In genomic region chr7:77702451-77703219, GRCh38 we compare ENCODE assay signal across 13 cellular contexts. TPM values are rescaled to one million over a fixed set of nuclear protein-coding genes. Genes with fewer than 3 reads are reported as not detected.
A peak's percentile ranks its signal among the peaks of the same experiment; 100 is the strongest.
DNase-seq lines count a peak whose midpoint lies in the region; ATAC-seq and TF ChIP-seq lines count a peak whose summit lies in the region.
"Had no signal": no experiment of that assay in that cellular context is flagged by ENCODE, and none has a peak within 500 bp of the region (broad histone marks: within the 10 kb centered on the region; RNA-seq: fewer than 3 reads in every experiment).

No MANE protein-coding gene starts in this region.

- H3K9ac ChIP-seq in OCI-LY3 (ENCODE audit: low read length): no peak overlapping the region

- DNase-seq in activated T-cell treated with anti-CD3 and anti-CD28 coated beads, Interleukin-2, amount 50 U/mL, for 4 hours: no peak
- DNase-seq in activated T-cell treated with anti-CD3 and anti-CD28 coated beads, Interleukin-2, amount 50 U/mL, for 48 hours: no peak
- no peak for DNase-seq in endothelial cell (ENCODE audit: low spot score)
- DNase-seq in stimulated activated effector memory CD8-positive, alpha-beta T cell treated with anti-CD3 and anti-CD28 coated beads, Interleukin-12 subunit alpha, Interleukin-12 subunit beta, amount 100 ng/mL, for 72 hours (ENCODE audit: low spot score in 2 of 2): no peak
- DNase-seq in H4 (ENCODE audit: low spot score): no peak
- no peak for DNase-seq in tibial artery
- DNase-seq: activated gamma-delta T cell treated with Interleukin-2 at 50 U/mL for 16 hours, NCI-H1694 treated with DMSO at 0.1 percent for 48 hours, NCI-H748 treated with DMSO at 0.1 percent for 48 hours, ovary, Right ventricle myocardium superior had no signal

- no peak for TF ChIP-seq CTCF in OCI-LY3 (IDR thresholded peaks at IDR 0.05; ENCODE audit: low read depth, low read length)
- no peak for TF ChIP-seq CTCF in endothelial cell (IDR thresholded peaks at IDR 0.05; ENCODE audit: unreplicated experiment)
- TF ChIP-seq CTCF in tibial artery (IDR thresholded peaks at IDR 0.05): no peak

- no peaks in the 10 kb centered on the region for H3K9me3 Mint-ChIP-seq in activated T-cell treated with anti-CD3 and anti-CD28 coated beads, Interleukin-2, amount 50 U/mL, for 4 hours
- H3K9me3 Mint-ChIP-seq in endothelial cell (ENCODE audit: unreplicated experiment): no peaks in the 10 kb centered on the region
- no peaks in the 10 kb centered on the region for H3K9me3 Mint-ChIP-seq in stimulated activated effector memory CD8-positive, alpha-beta T cell treated with anti-CD3 and anti-CD28 coated beads, Interleukin-12 subunit alpha, Interleukin-12 subunit beta, amount 100 ng/mL, for 72 hours

- no peak overlapping the region for H3K27ac ChIP-seq in OCI-LY3 (ENCODE audit: low read length)
- H3K27ac ChIP-seq in tibial artery: no peak overlapping the region
- H3K27ac ChIP-seq: ovary had no signal

- H3K4me1 ChIP-seq in OCI-LY3 (ENCODE audit: low read length) (peaks cover 36% of the 10 kb centered on the region), tibial artery (peaks cover 0 to 66% (median 23%) of the 10 kb centered on the region in 4 donors)

- peaks cover 12% of the 10 kb centered on the region for H3K36me3 Mint-ChIP-seq in activated T-cell treated with anti-CD3 and anti-CD28 coated beads, Interleukin-2, amount 50 U/mL, for 4 hours (ENCODE audit: insufficient read depth)
- H3K36me3 Mint-ChIP-seq in endothelial cell (ENCODE audit: low read depth, unreplicated experiment): peaks cover 4% of the 10 kb centered on the region
- peaks cover 63% of the 10 kb centered on the region for H3K36me3 Mint-ChIP-seq in stimulated activated effector memory CD8-positive, alpha-beta T cell treated with anti-CD3 and anti-CD28 coated beads, Interleukin-12 subunit alpha, Interleukin-12 subunit beta, amount 100 ng/mL, for 72 hours

- H3K27me3 Mint-ChIP-seq in activated T-cell treated with anti-CD3 and anti-CD28 coated beads, Interleukin-2, amount 50 U/mL, for 4 hours (ENCODE audit: low read depth): no peaks in the 10 kb centered on the region
- H3K27me3 Mint-ChIP-seq in endothelial cell (ENCODE audit: unreplicated experiment): no peaks in the 10 kb centered on the region

- peak overlapping the region; percentile 39 for H3K4me3 Mint-ChIP-seq in activated T-cell treated with anti-CD3 and anti-CD28 coated beads, Interleukin-2, amount 50 U/mL, for 4 hours
- peak overlapping the region; percentile 17 for H3K4me3 Mint-ChIP-seq in endothelial cell (ENCODE audit: unreplicated experiment)
- H3K4me3 Mint-ChIP-seq in stimulated activated effector memory CD8-positive, alpha-beta T cell treated with anti-CD3 and anti-CD28 coated beads, Interleukin-12 subunit alpha, Interleukin-12 subunit beta, amount 100 ng/mL, for 72 hours: peak overlapping the region; percentile 11

- peaks cover 59% of the 10 kb centered on the region for H3K4me1 Mint-ChIP-seq in activated T-cell treated with anti-CD3 and anti-CD28 coated beads, Interleukin-2, amount 50 U/mL, for 4 hours (ENCODE audit: low read depth)
- H3K4me1 Mint-ChIP-seq in endothelial cell (ENCODE audit: unreplicated experiment): peaks cover 27% of the 10 kb centered on the region
- H3K4me1 Mint-ChIP-seq in stimulated activated effector memory CD8-positive, alpha-beta T cell treated with anti-CD3 and anti-CD28 coated beads, Interleukin-12 subunit alpha, Interleukin-12 subunit beta, amount 100 ng/mL, for 72 hours: peaks cover 55% of the 10 kb centered on the region

- peaks cover 8% of the 10 kb centered on the region for H3K36me3 ChIP-seq in OCI-LY3 (replicated peaks; ENCODE audit: low read depth, low read length)
- H3K36me3 ChIP-seq in tibial artery: peaks cover 0 to 9% (median 6%) of the 10 kb centered on the region in 3 donors
- H3K36me3 ChIP-seq: ovary had no signal

- H3K4me3 ChIP-seq in OCI-LY3 (ENCODE audit: low read length) (no peak overlapping the region), tibial artery (no peak overlapping the region)
- H3K4me3 ChIP-seq: ovary had no signal

- peak overlapping the region; percentile 10; the same call in 1 of the 2 replicates for H3K4me2 ChIP-seq in OCI-LY3 (ENCODE audit: low read length)

- H3K27ac Mint-ChIP-seq in endothelial cell (ENCODE audit: unreplicated experiment): peak overlapping the region; percentile 45
- H3K27ac Mint-ChIP-seq in stimulated activated effector memory CD8-positive, alpha-beta T cell treated with anti-CD3 and anti-CD28 coated beads, Interleukin-12 subunit alpha, Interleukin-12 subunit beta, amount 100 ng/mL, for 72 hours: peak overlapping the region; percentile 18

- H3K79me2 ChIP-seq in OCI-LY3 (ENCODE audit: low read length): peaks cover 98% of the 10 kb centered on the region

- H3K9me3 ChIP-seq in OCI-LY3 (ENCODE audit: insufficient read depth, low read length): no peaks in the 10 kb centered on the region
- H3K9me3 ChIP-seq in tibial artery: no peaks in the 10 kb centered on the region
- H3K9me3 ChIP-seq: ovary had no signal

- peak; percentile 30 for ATAC-seq in activated T-cell treated with anti-CD3 and anti-CD28 coated beads, Interleukin-2, amount 50 U/mL, for 4 hours
- no peak for ATAC-seq in stimulated activated effector memory CD8-positive, alpha-beta T cell treated with anti-CD3 and anti-CD28 coated beads, Interleukin-12 subunit alpha, Interleukin-12 subunit beta, amount 100 ng/mL, for 72 hours
- no peak for ATAC-seq in HG03135 (IDR thresholded peaks at IDR 0.05; ENCODE audit: unreplicated experiment)

- no peak overlapping the region for H2AFZ ChIP-seq in OCI-LY3 (ENCODE audit: low read depth, low read length)

- H4K20me1 ChIP-seq in OCI-LY3 (ENCODE audit: insufficient read depth, low read length): peaks cover 68% of the 10 kb centered on the region

- H3K27me3 ChIP-seq in OCI-LY3 (ENCODE audit: low read depth, low read length): no peaks in the 10 kb centered on the region
- no peaks in the 10 kb centered on the region for H3K27me3 ChIP-seq in tibial artery
- H3K27me3 ChIP-seq: ovary had no signal

- intact Hi-C loops in tibial artery (cut with DNase I; ENCODE audit: low total_unique reads): no loop called here

RNA-seq across cellular contexts. Expression of gene RSBN1L, which starts 6.4 kb away (rescaled TPM):
- 10 to 100 TPM; 17.0 to 20.7 (median 17.4) TPM for total RNA-seq in activated T-cell treated with anti-CD3 and anti-CD28 coated beads, Interleukin-2, amount 50 U/mL, for 4 hours
- 17.2 TPM for total RNA-seq in endothelial cell (ENCODE audit: unreplicated experiment)
- 9.9 and 25.6 TPM in 2 replicates for total RNA-seq in H4 (2014; rRNA removed; shearing (Covaris generic))

Comparison
In these comparisons a context has a peak if more than half of its experiments do, and no peak if none do; other contexts are left out.
1. ATAC-seq: peak in activated T-cell treated with anti-CD3 and anti-CD28 coated beads, Interleukin-2, amount 50 U/mL, for 4 hours (2 of 2); none in stimulated activated effector memory CD8-positive, alpha-beta T cell treated with anti-CD3 and anti-CD28 coated beads, Interleukin-12 subunit alpha, Interleukin-12 subunit beta, amount 100 ng/mL, for 72 hours (single experiment) and HG03135 (single experiment).
2. Peak in every context shown above with its lines, with median percentiles within 50 percentile points of each other: H3K4me3 Mint-ChIP-seq.